In genomic region chr18:5944448-5944847, GRCh38 we compare ENCODE assay signal across 31 cellular contexts. TPM values are rescaled to one million over a fixed set of nuclear protein-coding genes. Genes with fewer than 3 reads are reported as not detected.
"Had no signal": no experiment of that assay in that cellular context is flagged by ENCODE, and none has a peak within 500 bp of the region (broad histone marks: within the 10 kb centered on the region; RNA-seq: fewer than 3 reads in every experiment).

No MANE protein-coding gene starts in this region.

- H3K4me1 Mint-ChIP-seq: nephron; stimulated activated memory B cell treated with anti-CD40 and anti-IgM and Interleukin-4, amounts not matched to agents 10 μg/mL and 1 μg/mL and 100 μg/mL, for 72 hours; stimulated activated naive CD8-positive, alpha-beta T cell treated with anti-CD3 and anti-CD28 coated beads, Interleukin-15, amount 100 ng/mL, for 72 hours had no signal

- H3K36me3 Mint-ChIP-seq: natural killer cell; neural progenitor cell; stimulated activated memory B cell treated with anti-CD40 and anti-IgM and Interleukin-4, amounts not matched to agents 10 μg/mL and 1 μg/mL and 100 μg/mL, for 72 hours; type B pancreatic cell had no signal

- H3K9me3 Mint-ChIP-seq: natural killer cell; nephron; neural progenitor cell; stimulated activated memory B cell treated with anti-CD40 and anti-IgM and Interleukin-4, amounts not matched to agents 10 μg/mL and 1 μg/mL and 100 μg/mL, for 72 hours; stimulated activated naive CD8-positive, alpha-beta T cell treated with anti-CD3 and anti-CD28 coated beads, Interleukin-15, amount 100 ng/mL, for 72 hours; type B pancreatic cell had no signal

- H3K4me2 ChIP-seq: neural progenitor cell, smooth muscle cell had no signal

- H3K4me1 ChIP-seq: parathyroid adenoma, psoas muscle, suprapubic skin, testis, tibial artery, transverse colon, upper lobe of right lung, uterus had no signal

- H3K27me3 Mint-ChIP-seq: stimulated activated memory B cell treated with anti-CD40 and anti-IgM and Interleukin-4, amounts not matched to agents 10 μg/mL and 1 μg/mL and 100 μg/mL, for 72 hours had no signal

- H3K4me3 ChIP-seq: neural progenitor cell, ovary, psoas muscle, skin epidermis, smooth muscle cell, spleen, suprapubic skin, testis, tibial artery, transverse colon, upper lobe of right lung, uterus had no signal

- H3K9me3 ChIP-seq: ovary, psoas muscle, spleen, suprapubic skin, testis, tibial artery, transverse colon, upper lobe of right lung, uterus had no signal

- H3K9ac ChIP-seq: neural progenitor cell, parathyroid adenoma had no signal

- H3K36me3 ChIP-seq: neural progenitor cell, ovary, spleen, suprapubic skin, tibial artery, transverse colon, upper lobe of right lung, uterus had no signal

- ATAC-seq: natural killer cell; psoas muscle; right cardiac atrium; sciatic nerve; stimulated activated memory B cell treated with anti-CD40 and anti-IgM and Interleukin-4, amounts not matched to agents 10 μg/mL and 1 μg/mL and 100 μg/mL, for 72 hours; stimulated activated naive CD8-positive, alpha-beta T cell treated with anti-CD3 and anti-CD28 coated beads, Interleukin-15, amount 100 ng/mL, for 72 hours; stimulated activated naive CD8-positive, alpha-beta T cell treated with anti-CD3 and anti-CD28 coated beads, Interleukin-15, Interleukin-2, amounts not matched to agents 100 U/mL and 50 U/mL, for 24 hours; upper lobe of right lung had no signal

- H3K27ac ChIP-seq: neural progenitor cell, ovary, parathyroid adenoma, psoas muscle, skin epidermis, spleen, suprapubic skin, testis, tibial artery, transverse colon, upper lobe of right lung, uterus had no signal

- H3K4me3 Mint-ChIP-seq: natural killer cell; nephron; neural progenitor cell; stimulated activated memory B cell treated with anti-CD40 and anti-IgM and Interleukin-4, amounts not matched to agents 10 μg/mL and 1 μg/mL and 100 μg/mL, for 72 hours; stimulated activated naive CD8-positive, alpha-beta T cell treated with anti-CD3 and anti-CD28 coated beads, Interleukin-15, amount 100 ng/mL, for 72 hours; type B pancreatic cell had no signal

- H3K79me2 ChIP-seq: parathyroid adenoma had no signal

- H3K27me3 ChIP-seq: neural progenitor cell, ovary, spleen, suprapubic skin, testis, tibial artery, transverse colon, upper lobe of right lung, uterus had no signal

- H3K27ac Mint-ChIP-seq: natural killer cell; nephron; neural progenitor cell; progenitor cell of endocrine pancreas; stimulated activated memory B cell treated with anti-CD40 and anti-IgM and Interleukin-4, amounts not matched to agents 10 μg/mL and 1 μg/mL and 100 μg/mL, for 72 hours; stimulated activated naive CD8-positive, alpha-beta T cell treated with anti-CD3 and anti-CD28 coated beads, Interleukin-15, amount 100 ng/mL, for 72 hours; type B pancreatic cell had no signal

- H2AFZ ChIP-seq: neural progenitor cell, parathyroid adenoma had no signal

- DNase-seq: natural killer cell; occipital lobe; ovary; posterior cingulate gyrus; psoas muscle; right cardiac atrium; spleen; stimulated activated CD4-positive, alpha-beta T cell treated with anti-CD3 and anti-CD28 coated beads, Interleukin-12 subunit alpha, Interleukin-12 subunit beta, amount 100 ng/mL, for 4 hours; stimulated activated CD4-positive, alpha-beta T cell treated with anti-CD3 and anti-CD28 coated beads, Interleukin-1b, Interleukin-23, amount 100 ng/mL, for 48 hours; stimulated activated CD4-positive, alpha-beta T cell treated with anti-CD3 and anti-CD28 coated beads, Interleukin-4, amount 100 ng/mL, for 1 hour; stimulated activated CD4-positive, alpha-beta T cell treated with anti-CD3 and anti-CD28 coated beads, Interleukin-4, amount 100 ng/mL, for 4 hours; stimulated activated CD8-positive, alpha-beta memory T cell treated with anti-CD3 and anti-CD28 coated beads, Interleukin-4, amount 100 ng/mL, for 48 hours; stimulated activated naive CD4-positive, alpha-beta T cell; stimulated activated naive CD8-positive, alpha-beta T cell treated with anti-CD3 and anti-CD28 coated beads, Interleukin-15, amount 100 ng/mL, for 72 hours; stimulated activated naive CD8-positive, alpha-beta T cell treated with anti-CD3 and anti-CD28 coated beads, Interleukin-15, Interleukin-2, amounts not matched to agents 100 U/mL and 50 U/mL, for 24 hours; substantia nigra; testis; tibial artery; transverse colon; upper lobe of right lung; uterus had no signal

RNA-seq across cellular contexts. Expression of gene TMEM200C, which starts 49.1 kb away (rescaled TPM):
- total RNA-seq: natural killer cell had no signal
